9 cellular contexts compared by ENCODE assay signal in the genomic region with DNA sequence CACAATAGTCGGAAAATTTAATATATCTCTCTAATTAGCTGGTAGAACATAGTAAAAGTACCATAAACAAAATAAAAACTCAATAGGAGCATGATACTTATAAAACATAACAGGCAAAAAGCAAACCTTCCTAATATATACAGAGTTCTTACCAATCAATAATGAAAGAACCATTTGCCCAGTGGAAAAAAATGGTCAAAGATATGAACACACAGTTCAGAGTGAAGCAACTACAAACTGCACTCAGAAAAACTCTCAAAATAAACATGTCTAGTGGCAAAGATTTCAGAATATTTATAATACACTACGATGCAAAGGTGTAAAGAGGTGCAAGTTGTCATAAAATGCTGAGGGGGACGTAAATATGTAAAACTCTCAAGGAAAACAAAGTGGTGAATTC.
"Had no signal": no experiment of that assay in that cellular context is flagged by ENCODE, and none has a peak within 500 bp of the region (broad histone marks: within the 10 kb centered on the region; RNA-seq: fewer than 3 reads in every experiment).

No MANE protein-coding gene starts in this region.

- H3K4me2 ChIP-seq: GM23338 had no signal

- H3K9me3 ChIP-seq: HAP-1 had no signal

- H2AFZ ChIP-seq: GM23248, GM23338 had no signal

- H3K27ac ChIP-seq: GM23248 had no signal

- H3K27ac Mint-ChIP-seq: GM23338, H9, HFFc6 had no signal

- H3K4me1 Mint-ChIP-seq: GM23338, H9 had no signal

- DNase-seq: GM23248, GOT3, H7, H9, HCEC 1CT, HFFc6 had no signal

- H3K4me1 ChIP-seq: HAP-1 had no signal

- ATAC-seq: GM23338, HCT116 had no signal

- H3K4me3 Mint-ChIP-seq: GM23338, H9, HFFc6 had no signal

- H3K4me3 ChIP-seq: GM23248, GM23338, HAP-1 had no signal

- H3K36me3 ChIP-seq: HAP-1 had no signal
